ENCODE assay signal across 3 cellular contexts in genomic region chr19:1761528-1762242, GRCh38.
A peak's percentile ranks its signal among the peaks of the same experiment; 100 is the strongest.
TF ChIP-seq lines count a peak whose summit lies in the region.

No MANE protein-coding gene starts in this region.

TF ChIP-seq in HEK293, 187 proteins besides CTCF, POLR2A, EP300 and RAD21:
- no peak for TF ChIP-seq ZNF768 (tag by site-specific recombination; IDR thresholded peaks at IDR 0.05)
- TF ChIP-seq PRDM4 (tag by site-specific recombination; IDR thresholded peaks at IDR 0.05): no peak
- TF ChIP-seq GFI1B (tag by site-specific recombination; IDR thresholded peaks at IDR 0.05): no peak
- TF ChIP-seq ZSCAN23 (tag by site-specific recombination; IDR thresholded peaks at IDR 0.05): no peak
- no peak for TF ChIP-seq KLF16 (tag by site-specific recombination; IDR thresholded peaks at IDR 0.05)
- no peak for TF ChIP-seq ZNF530 (tag by site-specific recombination; IDR thresholded peaks at IDR 0.05; ENCODE audit: low read depth)
- 0 out of 2 replicates have a peak, but pooled peaks have one; percentile 1 for TF ChIP-seq ZIC2 (tag by site-specific recombination; IDR thresholded peaks at IDR 0.05)
- TF ChIP-seq ZNF704 (tag by site-specific recombination; IDR thresholded peaks at IDR 0.05): no peak
- no peak for TF ChIP-seq ZNF701 (tag by site-specific recombination; IDR thresholded peaks at IDR 0.05)
- no peak for TF ChIP-seq ZNF24 (tag by site-specific recombination; IDR thresholded peaks at IDR 0.05)
- TF ChIP-seq ZNF473 (tag by site-specific recombination; IDR thresholded peaks at IDR 0.05): no peak
- no peak for TF ChIP-seq ZNF677 (tag by site-specific recombination; IDR thresholded peaks at IDR 0.05)
- TF ChIP-seq ZNF629 (tag by site-specific recombination; IDR thresholded peaks at IDR 0.05): no peak
- TF ChIP-seq ZNF660 (tag by site-specific recombination; IDR thresholded peaks at IDR 0.05): no peak
- TF ChIP-seq ZEB2 (tag by site-specific recombination; IDR thresholded peaks at IDR 0.05): no peak
- TF ChIP-seq GLIS1 (tag by site-specific recombination; IDR thresholded peaks at IDR 0.05): peak; percentile 3; the same call in 1 of the 2 replicates

TF ChIP-seq in H1, 55 proteins besides CTCF, POLR2A, EP300 and RAD21:
- TF ChIP-seq GABPA (IDR thresholded peaks at IDR 0.05; ENCODE audit: borderline replicate concordance, insufficient read depth, low read length): no peak
- TF ChIP-seq SUZ12 (IDR thresholded peaks at IDR 0.05; ENCODE audit: low read length): peak; percentile 94
- no peak for TF ChIP-seq HDAC6 (IDR thresholded peaks at IDR 0.05; ENCODE audit: low read depth, low read length)

TF ChIP-seq in neural cell, 6 proteins besides CTCF, POLR2A, EP300 and RAD21:
- peak; percentile 35 for TF ChIP-seq EZH2 (IDR thresholded peaks at IDR 0.05; ENCODE audit: borderline replicate concordance, insufficient read depth, low read length, poor library complexity, severe bottlenecking)
- no peak for TF ChIP-seq TAF1 (IDR thresholded peaks at IDR 0.05; ENCODE audit: low read depth)
